Comparison of ENCODE assay signal across 1 cellular context in genomic region chr3:151197981-151198767, GRCh38.
A peak's percentile ranks its signal among the peaks of the same experiment; 100 is the strongest.
TF ChIP-seq lines count a peak whose summit lies in the region.

No MANE protein-coding gene starts in this region.

TF ChIP-seq in liver, 16 proteins besides CTCF, POLR2A, EP300 and RAD21 (continued from another document):
- TF ChIP-seq ZBTB33 (IDR thresholded peaks at IDR 0.05), result peak; percentile 73
TF ChIP-seq in liver: peak in this region for 10.
